In genomic region chr11:80495116-80495515, GRCh38 we compare ENCODE assay signal across 18 cellular contexts.
DNase-seq lines count a peak whose midpoint lies in the region; FAIRE-seq and TF ChIP-seq lines count a peak whose summit lies in the region.
"Had no signal": no experiment of that assay in that cellular context is flagged by ENCODE, and none has a peak within 500 bp of the region (broad histone marks: within the 10 kb centered on the region; RNA-seq: fewer than 3 reads in every experiment).

No MANE protein-coding gene starts in this region.

- H3K9ac ChIP-seq in mammary epithelial cell (ENCODE audit: insufficient read depth, low read length): no peak overlapping the region
- H3K9ac ChIP-seq in keratinocyte (ENCODE audit: control insufficient read depth, extremely low read depth, insufficient read depth, low read length): no peak overlapping the region
- H3K9ac ChIP-seq: BLaER1 treated with 17β-estradiol and CSF1 and Interleukin-3, amounts not matched to agents 10 nM and 100 nM; GM23248 had no signal

- H3K4me1 ChIP-seq in breast epithelium (no peaks in the 10 kb centered on the region), mammary epithelial cell (ENCODE audit: insufficient read depth, low read length) (peaks cover 4% of the 10 kb centered on the region), keratinocyte (ENCODE audit: control insufficient read depth, extremely low read depth, insufficient read depth, low read length) (peaks cover 4% of the 10 kb centered on the region)
- H3K4me1 ChIP-seq in CD4-positive, alpha-beta memory T cell (ENCODE audit: insufficient read depth, low read length): no peaks in the 10 kb centered on the region
- H3K4me1 ChIP-seq: BLaER1 treated with 17β-estradiol and CSF1 and Interleukin-3, amounts not matched to agents 10 nM and 100 nM had no signal

- no peak overlapping the region for H3K4me3 ChIP-seq in breast epithelium
- H3K4me3 ChIP-seq in mammary epithelial cell (replicated peaks in 1 of 3; ENCODE audit: insufficient read depth in 1 of 3, low read depth in 2 of 3, low read length in 3 of 3): no peak overlapping the region
- no peak overlapping the region for H3K4me3 ChIP-seq in keratinocyte (ENCODE audit: control insufficient read depth in 2 of 3, extremely low read depth in 1 of 3, insufficient read depth in 2 of 3, low read depth in 1 of 3, low read length in 3 of 3)
- no peak overlapping the region for H3K4me3 ChIP-seq in CD4-positive, alpha-beta memory T cell (ENCODE audit: low read length in 2 of 2)
- H3K4me3 ChIP-seq: BLaER1 treated with 17β-estradiol and CSF1 and Interleukin-3, amounts not matched to agents 10 nM and 100 nM; GM23248 had no signal

- peaks cover 0 to 9% of the 10 kb centered on the region in 2 donors for H3K9me3 ChIP-seq in breast epithelium
- H3K9me3 ChIP-seq in mammary epithelial cell (replicated peaks; ENCODE audit: insufficient read depth, low read length): no peaks in the 10 kb centered on the region
- H3K9me3 ChIP-seq in keratinocyte (ENCODE audit: control insufficient read depth, low read depth, low read length): no peaks in the 10 kb centered on the region
- peaks cover 0 to 6% of the 10 kb centered on the region in 2 donors for H3K9me3 ChIP-seq in CD4-positive, alpha-beta memory T cell (ENCODE audit: control insufficient read depth in 1 of 2, low read length in 2 of 2)

- FAIRE-seq in keratinocyte (lab: Jason Lieb, UNC): peak; percentile 71
- FAIRE-seq: G401.6, GM12891, H54 had no signal

- peaks cover 7% of the 10 kb centered on the region for H3K9me3 Mint-ChIP-seq in MCF 10A (ENCODE audit: unreplicated experiment)
- H3K9me3 Mint-ChIP-seq in CD4-positive, alpha-beta memory T cell: peaks cover 0 to 35% (median 20%) of the 10 kb centered on the region in 8 donors

- H4K20me1 ChIP-seq in mammary epithelial cell (ENCODE audit: insufficient read depth, low read length): no peaks in the 10 kb centered on the region
- H4K20me1 ChIP-seq in keratinocyte (ENCODE audit: control insufficient read depth, extremely low read depth, insufficient read depth, low read length): no peaks in the 10 kb centered on the region
- H4K20me1 ChIP-seq: BLaER1 treated with 17β-estradiol and CSF1 and Interleukin-3, amounts not matched to agents 10 nM and 100 nM had no signal

- no peaks in the 10 kb centered on the region for H3K9me1 ChIP-seq in keratinocyte (ENCODE audit: control insufficient read depth, extremely low read depth, insufficient read depth, low read length)

- no peak overlapping the region for H3K27ac Mint-ChIP-seq in MCF 10A (ENCODE audit: low read depth, unreplicated experiment)
- no peak overlapping the region for H3K27ac Mint-ChIP-seq in CD4-positive, alpha-beta memory T cell
- H3K27ac Mint-ChIP-seq: CD4-positive, CD25-positive, alpha-beta regulatory T cell had no signal

- CTCF ChIA-PET in MCF 10A (lab: Yijun Ruan, JAX) (no interaction called here), mammary epithelial cell (lab: Charles Lee; ENCODE audit: low non-redundant PET) (no interaction called here)
- CTCF ChIA-PET in CD4-positive, alpha-beta memory T cell (lab: Charles Lee; ENCODE audit: partially characterized antibody): no interaction called here

- POLR2A ChIA-PET in MCF 10A (lab: Yijun Ruan, JAX): no interaction called here
- POLR2A ChIA-PET in CD4-positive, alpha-beta memory T cell (lab: Charles Lee; ENCODE audit: partially characterized antibody): no interaction called here

- DNase-seq in MCF 10A (ENCODE audit: unreplicated experiment) (peak; percentile 39), breast epithelium (ENCODE audit: low spot score in 2 of 2) (no peak), mammary epithelial cell (peak; percentile 69), keratinocyte (ENCODE audit: low read depth, low spot score) (no peak), LoVo (ENCODE audit: low spot score) (no peak), NCI-H1048 (lab: John Stamatoyannopoulos, UW) (no peak)
- DNase-seq in CD4-positive, alpha-beta memory T cell: no peak
- DNase-seq: ACHN; Calu3; CD4-positive, CD25-positive, alpha-beta regulatory T cell; DMS 273 treated with DMSO at 0.1 percent for 48 hours; DMS79 treated with DMSO at 0.1 percent for 48 hours; EL; GM23248 had no signal

- H3K36me3 Mint-ChIP-seq in MCF 10A (ENCODE audit: insufficient read depth, unreplicated experiment): no peaks in the 10 kb centered on the region
- H3K36me3 Mint-ChIP-seq in CD4-positive, alpha-beta memory T cell: no peaks in the 10 kb centered on the region
- H3K36me3 Mint-ChIP-seq: CD4-positive, CD25-positive, alpha-beta regulatory T cell had no signal

- H3K4me1 Mint-ChIP-seq in MCF 10A (ENCODE audit: insufficient read depth, unreplicated experiment): no peaks in the 10 kb centered on the region
- no peaks in the 10 kb centered on the region for H3K4me1 Mint-ChIP-seq in CD4-positive, alpha-beta memory T cell
- H3K4me1 Mint-ChIP-seq: CD4-positive, CD25-positive, alpha-beta regulatory T cell had no signal

- in situ Hi-C loops in mammary epithelial cell (cut with MboI; ENCODE audit: low sequenced_read_pairs in 2 of 2): no loop called here

- TF ChIP-seq POLR2A in breast epithelium (IDR thresholded peaks at IDR 0.05): no peak

- BruUV-seq in MCF 10A (replicated peaks; lab: Mats Ljungman, UMichigan) (no TSS peak), mammary epithelial cell (replicated peaks; lab: Mats Ljungman, UMichigan) (no TSS peak)

- H2AFZ ChIP-seq in mammary epithelial cell (ENCODE audit: low read depth, low read length): no peak overlapping the region
- H2AFZ ChIP-seq in keratinocyte (ENCODE audit: control insufficient read depth, low read length): no peak overlapping the region
- H2AFZ ChIP-seq: GM23248 had no signal

- H3K27me3 Mint-ChIP-seq in MCF 10A (ENCODE audit: insufficient read depth, unreplicated experiment): no peaks in the 10 kb centered on the region
- H3K27me3 Mint-ChIP-seq in CD4-positive, alpha-beta memory T cell: no peaks in the 10 kb centered on the region
- H3K27me3 Mint-ChIP-seq: CD4-positive, CD25-positive, alpha-beta regulatory T cell had no signal

- intact Hi-C loops in MCF 10A (cut with micrococcal nuclease) (no loop called here), breast epithelium (cut with DNase I; ENCODE audit: low total_unique reads) (no loop called here), mammary epithelial cell (cut with micrococcal nuclease) (loop anchor here (10.0 kb wide), 1 partner anchor 510 kb away; no protein-coding TSS in a partner anchor)
- intact Hi-C loops in CD4-positive, alpha-beta memory T cell (cut with micrococcal nuclease): loop anchor here (10.0 kb wide), 1 partner anchor 60 kb away; no protein-coding TSS in a partner anchor

- H3K27me3 ChIP-seq in breast epithelium (no peaks in the 10 kb centered on the region), mammary epithelial cell (ENCODE audit: insufficient read depth, low read length) (no peaks in the 10 kb centered on the region), keratinocyte (ENCODE audit: control insufficient read depth, extremely low read depth, insufficient read depth, low read length) (no peaks in the 10 kb centered on the region)
- no peaks in the 10 kb centered on the region for H3K27me3 ChIP-seq in CD4-positive, alpha-beta memory T cell (ENCODE audit: insufficient read depth, low read length)
- H3K27me3 ChIP-seq: BLaER1 treated with 17β-estradiol and CSF1 and Interleukin-3, amounts not matched to agents 10 nM and 100 nM had no signal

- H3K79me2 ChIP-seq in mammary epithelial cell (ENCODE audit: insufficient read depth, low read length) (no peaks in the 10 kb centered on the region), keratinocyte (ENCODE audit: control insufficient read depth, insufficient read depth, low read length) (no peaks in the 10 kb centered on the region)

- no peak overlapping the region for H3K4me3 Mint-ChIP-seq in MCF 10A (ENCODE audit: unreplicated experiment)
- no peak overlapping the region for H3K4me3 Mint-ChIP-seq in CD4-positive, alpha-beta memory T cell
- H3K4me3 Mint-ChIP-seq: CD4-positive, CD25-positive, alpha-beta regulatory T cell had no signal

- H3K36me3 ChIP-seq in breast epithelium: no peaks in the 10 kb centered on the region
- H3K36me3 ChIP-seq in mammary epithelial cell (ENCODE audit: insufficient read depth, low read length): no peaks in the 10 kb centered on the region
- no peaks in the 10 kb centered on the region for H3K36me3 ChIP-seq in keratinocyte (ENCODE audit: control insufficient read depth in 2 of 2, extremely low read depth in 1 of 2, insufficient read depth in 2 of 2, low read length in 2 of 2)
- no peaks in the 10 kb centered on the region for H3K36me3 ChIP-seq in CD4-positive, alpha-beta memory T cell (ENCODE audit: insufficient read depth, low read length)
- H3K36me3 ChIP-seq: BLaER1 treated with 17β-estradiol and CSF1 and Interleukin-3, amounts not matched to agents 10 nM and 100 nM had no signal

- TF ChIP-seq CTCF in MCF 10A (IDR thresholded peaks at IDR 0.05; ENCODE audit: unreplicated experiment) (no peak), breast epithelium (IDR thresholded peaks at IDR 0.05) (no peak), mammary epithelial cell (conservative IDR thresholded peaks at IDR 0.05 in 1 of 2, IDR thresholded peaks at IDR 0.05 in 1 of 2; ENCODE audit: extremely low read depth in 1 of 2, insufficient read depth in 1 of 2, low read depth in 1 of 2, low read length in 2 of 2) (no peak), keratinocyte (optimal IDR thresholded peaks at IDR 0.05 in 1 of 3, IDR thresholded peaks at IDR 0.05 in 1 of 3, conservative IDR thresholded peaks at IDR 0.05 in 1 of 3; ENCODE audit: extremely low read depth in 1 of 3, insufficient read depth in 2 of 3, low read length in 3 of 3) (no peak)

- H3K4me2 ChIP-seq in mammary epithelial cell (ENCODE audit: insufficient read depth, low read depth, low read length) (peak overlapping the region; percentile 12), keratinocyte (ENCODE audit: control insufficient read depth, extremely low read depth, insufficient read depth, low read depth, low read length) (no peak overlapping the region)
- H3K4me2 ChIP-seq: BLaER1 treated with 17β-estradiol and CSF1 and Interleukin-3, amounts not matched to agents 10 nM and 100 nM had no signal

- H3K27ac ChIP-seq in breast epithelium (no peak overlapping the region), mammary epithelial cell (ENCODE audit: insufficient read depth, low read depth, low read length) (peak overlapping the region; percentile 46), keratinocyte (ENCODE audit: control insufficient read depth, insufficient read depth, low read length) (no peak overlapping the region)
- no peak overlapping the region for H3K27ac ChIP-seq in CD4-positive, alpha-beta memory T cell (ENCODE audit: low read depth, low read length)
- H3K27ac ChIP-seq: BLaER1 treated with 17β-estradiol and CSF1 and Interleukin-3, amounts not matched to agents 10 nM and 100 nM; GM23248 had no signal

- dilution Hi-C loops in mammary epithelial cell (cut with HindIII; ENCODE audit: low sequenced_read_pairs) (no loop called here), keratinocyte (cut with MboI; ENCODE audit: extremely low pct_ligation_motif_present, low sequenced_read_pairs) (no loop called here)

Comparison
In these comparisons a context has a peak if more than half of its experiments do, and no peak if none do; other contexts are left out.
1. DNase-seq: peak in MCF 10A (single experiment) and mammary epithelial cell (single experiment); none in breast epithelium (0 of 2), keratinocyte (single experiment), LoVo (single experiment), NCI-H1048 (single experiment) and CD4-positive, alpha-beta memory T cell (0 of 5).
2. intact Hi-C loops: an anchor here in mammary epithelial cell (10.0 kb wide) and CD4-positive, alpha-beta memory T cell (10.0 kb wide); none called in MCF 10A and breast epithelium.